10 cellular contexts compared by ENCODE assay signal in genomic region chr7:123746055-123746454, GRCh38. TPM values are rescaled to one million over a fixed set of nuclear protein-coding genes. Genes with fewer than 3 reads are reported as not detected.
DNase-seq lines count a peak whose midpoint lies in the region; ATAC-seq and TF ChIP-seq lines count a peak whose summit lies in the region.
"Had no signal": no experiment of that assay in that cellular context is flagged by ENCODE, and none has a peak within 500 bp of the region (broad histone marks: within the 10 kb centered on the region; RNA-seq: fewer than 3 reads in every experiment).

No MANE protein-coding gene starts in this region.

- no peak for DNase-seq in activated naive CD4-positive, alpha-beta T cell treated with Interleukin-2 at 50 U/mL for 16 hours
- DNase-seq in activated B cell treated with CpG ODN at 0.5 μM for 24 hours (no peak), tibial artery (no peak), NOMO-1 (lab: John Stamatoyannopoulos, UW; ENCODE audit: unreplicated experiment in 2 of 2) (no peak)
- DNase-seq: NCI-H1105 treated with DMSO at 0.1 percent for 48 hours had no signal

- TF ChIP-seq CTCF in activated B cell treated with CpG ODN at 0.5 μM for 24 hours (IDR thresholded peaks at IDR 0.05) (no peak), tibial artery (IDR thresholded peaks at IDR 0.05) (no peak)

- CTCF ChIA-PET in activated B cell treated with CpG ODN at 0.5 μM for 24 hours (lab: Charles Lee): no interaction called here

- H3K27ac ChIP-seq in iPS-18a (ENCODE audit: low read length) (no peak overlapping the region), tibial artery (peak overlapping the region; percentile 13 to 34)

- no peak for ATAC-seq in activated B cell treated with CpG ODN at 0.5 μM for 24 hours (ENCODE audit: low read depth)
- no peak for ATAC-seq in esophagus mucosa
- ATAC-seq in HG03135 (IDR thresholded peaks at IDR 0.05; ENCODE audit: unreplicated experiment): no peak

- H3K4me1 ChIP-seq in iPS-18a (ENCODE audit: control insufficient read depth, low read depth, low read length) (peaks cover 40% of the 10 kb centered on the region), tibial artery (peaks cover 0 to 74% (median 37%) of the 10 kb centered on the region in 4 donors)

- H3K9ac ChIP-seq in iPS-18a (ENCODE audit: low read length): no peak overlapping the region

- no peaks in the 10 kb centered on the region for H3K27me3 Mint-ChIP-seq in activated naive CD4-positive, alpha-beta T cell treated with anti-CD3 and anti-CD28 coated beads, Interleukin-2, amount 50 U/mL, for 24 hours
- no peaks in the 10 kb centered on the region for H3K27me3 Mint-ChIP-seq in activated B cell treated with CpG ODN at 0.5 μM for 24 hours

- H3K27ac Mint-ChIP-seq in activated naive CD4-positive, alpha-beta T cell treated with anti-CD3 and anti-CD28 coated beads, Interleukin-2, amount 50 U/mL, for 24 hours: no peak overlapping the region
- no peak overlapping the region for H3K27ac Mint-ChIP-seq in activated B cell treated with CpG ODN at 0.5 μM for 24 hours

- H3K36me3 ChIP-seq in iPS-18a (ENCODE audit: control insufficient read depth, low read depth, low read length) (no peaks in the 10 kb centered on the region), tibial artery (peaks cover 0 to 3% (median 0%) of the 10 kb centered on the region in 3 donors)
- H3K36me3 ChIP-seq: suprapubic skin had no signal

- H3K9me3 ChIP-seq in iPS-18a (ENCODE audit: control insufficient read depth, low read depth, low read length) (no peaks in the 10 kb centered on the region), tibial artery (no peaks in the 10 kb centered on the region)
- H3K9me3 ChIP-seq: suprapubic skin had no signal

- H3K27me3 ChIP-seq in iPS-18a (ENCODE audit: control insufficient read depth, insufficient read depth, low read length) (no peaks in the 10 kb centered on the region), tibial artery (no peaks in the 10 kb centered on the region)
- H3K27me3 ChIP-seq: suprapubic skin had no signal

- POLR2A ChIA-PET in activated B cell treated with CpG ODN at 0.5 μM for 24 hours (lab: Charles Lee): no interaction called here

- no peaks in the 10 kb centered on the region for H3K9me3 Mint-ChIP-seq in activated naive CD4-positive, alpha-beta T cell treated with anti-CD3 and anti-CD28 coated beads, Interleukin-2, amount 50 U/mL, for 24 hours
- H3K9me3 Mint-ChIP-seq in activated B cell treated with CpG ODN at 0.5 μM for 24 hours: no peaks in the 10 kb centered on the region

- H3K4me3 Mint-ChIP-seq in activated naive CD4-positive, alpha-beta T cell treated with anti-CD3 and anti-CD28 coated beads, Interleukin-2, amount 50 U/mL, for 24 hours: peak overlapping the region; percentile 99
- H3K4me3 Mint-ChIP-seq in activated B cell treated with CpG ODN at 0.5 μM for 24 hours: peak overlapping the region; percentile 42

- H3K36me3 Mint-ChIP-seq in activated naive CD4-positive, alpha-beta T cell treated with anti-CD3 and anti-CD28 coated beads, Interleukin-2, amount 50 U/mL, for 24 hours: no peaks in the 10 kb centered on the region
- H3K36me3 Mint-ChIP-seq in activated B cell treated with CpG ODN at 0.5 μM for 24 hours (ENCODE audit: low read depth): peaks cover 4% of the 10 kb centered on the region

- H3K4me3 ChIP-seq in iPS-18a (ENCODE audit: low read length): peak overlapping the region; percentile 78
- H3K4me3 ChIP-seq in tibial artery: peak overlapping the region; percentile 77 to 98

- peaks cover 77% of the 10 kb centered on the region for H3K4me1 Mint-ChIP-seq in activated naive CD4-positive, alpha-beta T cell treated with anti-CD3 and anti-CD28 coated beads, Interleukin-2, amount 50 U/mL, for 24 hours
- peaks cover 59% of the 10 kb centered on the region for H3K4me1 Mint-ChIP-seq in activated B cell treated with CpG ODN at 0.5 μM for 24 hours

- intact Hi-C loops in activated B cell treated with CpG ODN at 0.5 μM for 24 hours (cut with micrococcal nuclease) (no loop called here), tibial artery (cut with DNase I; ENCODE audit: low total_unique reads) (loop anchor here (5.0 kb wide), 1 partner anchor 44 kb away; no protein-coding TSS in a partner anchor)

RNA-seq across cellular contexts. Expression of gene WASL, which starts 2.7 kb away (rescaled TPM):
- total RNA-seq in activated B cell treated with CpG ODN at 0.5 μM for 24 hours: 5.5 and 6.9 TPM in 2 replicates
- 31.2 TPM for total RNA-seq in esophagus mucosa
